1 cellular context compared by ENCODE assay signal in the genomic region with DNA sequence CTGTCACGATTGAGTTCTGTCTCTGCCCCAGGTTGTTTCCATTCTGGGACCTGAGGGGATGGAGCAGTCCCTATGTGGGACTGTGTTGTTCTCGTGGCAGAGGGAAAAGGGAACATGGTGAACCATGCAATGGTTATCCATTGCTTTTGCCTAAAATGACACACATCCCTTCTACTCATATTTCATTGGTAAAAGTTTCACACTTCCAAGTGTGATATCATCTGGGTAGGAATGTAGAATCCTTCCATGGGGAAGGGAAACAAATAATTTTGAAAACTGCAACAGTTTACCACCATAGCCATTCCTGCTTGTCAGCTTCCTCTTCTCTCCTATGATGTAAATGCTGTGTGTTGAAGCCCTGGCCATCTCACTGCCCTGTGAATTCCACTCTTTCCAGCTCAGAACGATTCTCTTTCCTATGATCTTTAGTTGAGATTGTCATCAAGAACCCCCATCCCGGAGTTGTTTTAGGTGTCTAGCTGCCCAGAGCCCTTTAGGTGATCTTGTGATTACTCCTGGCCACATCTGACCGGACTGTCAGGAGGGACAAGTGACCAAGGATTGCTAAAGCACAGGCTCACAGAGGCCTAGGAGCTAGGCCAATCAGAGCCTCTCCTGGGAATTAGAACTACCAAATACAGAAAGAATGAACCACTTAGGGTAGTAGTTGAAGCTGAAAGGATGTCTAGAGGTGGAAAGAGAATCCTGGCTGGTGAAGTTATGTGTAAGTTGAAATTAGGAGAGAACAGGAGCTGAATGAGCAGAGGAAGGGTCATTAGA.
TF ChIP-seq lines count a peak whose summit lies in the region.

No MANE protein-coding gene starts in this region.

TF ChIP-seq in IMR-90, 13 proteins besides CTCF, POLR2A, EP300 and RAD21:
- TF ChIP-seq MXI1 (IDR thresholded peaks at IDR 0.05; ENCODE audit: borderline replicate concordance, low read depth, low read length) (no peak), RFX5 (IDR thresholded peaks at IDR 0.05; ENCODE audit: low read depth, low read length) (no peak), MAFK (IDR thresholded peaks at IDR 0.05; ENCODE audit: low read depth, low read length) (no peak), SMC3 (IDR thresholded peaks at IDR 0.05; ENCODE audit: low read depth, low read length) (no peak), CEBPB (IDR thresholded peaks at IDR 0.05; ENCODE audit: low read depth, low read length) (no peak), FOS (IDR thresholded peaks at IDR 0.05; ENCODE audit: low read depth, low read length) (no peak), MAZ (IDR thresholded peaks at IDR 0.05; ENCODE audit: borderline replicate concordance, low read depth, low read length) (no peak), BHLHE40 (IDR thresholded peaks at IDR 0.05; ENCODE audit: low read depth, low read length) (no peak), RCOR1 (IDR thresholded peaks at IDR 0.05; ENCODE audit: insufficient replicate concordance, low read length) (no peak), NFE2L2 (IDR thresholded peaks at IDR 0.05; ENCODE audit: low read depth, low read length) (no peak), CHD1 (IDR thresholded peaks at IDR 0.05; ENCODE audit: low read depth, low read length) (no peak)
- TF ChIP-seq, protein P1, sequence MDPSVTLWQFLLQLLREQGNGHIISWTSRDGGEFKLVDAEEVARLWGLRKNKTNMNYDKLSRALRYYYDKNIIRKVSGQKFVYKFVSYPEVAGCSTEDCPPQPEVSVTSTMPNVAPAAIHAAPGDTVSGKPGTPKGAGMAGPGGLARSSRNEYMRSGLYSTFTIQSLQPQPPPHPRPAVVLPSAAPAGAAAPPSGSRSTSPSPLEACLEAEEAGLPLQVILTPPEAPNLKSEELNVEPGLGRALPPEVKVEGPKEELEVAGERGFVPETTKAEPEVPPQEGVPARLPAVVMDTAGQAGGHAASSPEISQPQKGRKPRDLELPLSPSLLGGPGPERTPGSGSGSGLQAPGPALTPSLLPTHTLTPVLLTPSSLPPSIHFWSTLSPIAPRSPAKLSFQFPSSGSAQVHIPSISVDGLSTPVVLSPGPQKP (IDR thresholded peaks at IDR 0.05; ENCODE audit: borderline replicate concordance, low read depth, low read length), result no peak
- TF ChIP-seq, protein P2, sequence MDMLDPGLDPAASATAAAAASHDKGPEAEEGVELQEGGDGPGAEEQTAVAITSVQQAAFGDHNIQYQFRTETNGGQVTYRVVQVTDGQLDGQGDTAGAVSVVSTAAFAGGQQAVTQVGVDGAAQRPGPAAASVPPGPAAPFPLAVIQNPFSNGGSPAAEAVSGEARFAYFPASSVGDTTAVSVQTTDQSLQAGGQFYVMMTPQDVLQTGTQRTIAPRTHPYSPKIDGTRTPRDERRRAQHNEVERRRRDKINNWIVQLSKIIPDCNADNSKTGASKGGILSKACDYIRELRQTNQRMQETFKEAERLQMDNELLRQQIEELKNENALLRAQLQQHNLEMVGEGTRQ (IDR thresholded peaks at IDR 0.05; ENCODE audit: low read depth, low read length), result no peak
